22 cellular contexts compared by ENCODE assay signal in the genomic region with DNA sequence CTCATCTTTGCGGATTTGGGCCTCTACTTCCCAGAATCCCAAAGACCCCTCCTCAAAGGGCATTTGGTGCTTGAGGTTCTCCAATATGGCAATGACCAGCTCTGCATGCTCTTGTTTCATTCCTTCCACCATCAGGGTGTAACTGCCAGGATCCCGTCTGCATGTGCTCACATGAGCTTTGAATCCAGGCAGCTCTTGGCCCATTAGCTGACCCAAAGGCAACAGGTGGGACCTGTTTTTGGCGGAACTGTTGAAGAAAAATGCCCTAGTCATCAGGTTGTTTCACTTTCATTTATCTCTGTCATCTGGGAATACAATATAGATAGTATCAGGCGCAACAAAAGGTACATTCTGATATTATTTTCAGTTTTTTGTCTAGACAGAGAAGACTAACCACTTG.
DNase-seq lines count a peak whose midpoint lies in the region; ATAC-seq and TF ChIP-seq lines count a peak whose summit lies in the region.
"Had no signal": no experiment of that assay in that cellular context is flagged by ENCODE, and none has a peak within 500 bp of the region (broad histone marks: within the 10 kb centered on the region; RNA-seq: fewer than 3 reads in every experiment).

No MANE protein-coding gene starts in this region.

- H3K4me1 Mint-ChIP-seq in nephron: peaks cover 39% of the 10 kb centered on the region

- H3K9me2 ChIP-seq in MM.1S (replicated peaks; ENCODE audit: insufficient read depth, low read length): no peaks in the 10 kb centered on the region

- H3K27me3 ChIP-seq in Panc1 (ENCODE audit: control insufficient read depth, insufficient read depth, low read length) (no peaks in the 10 kb centered on the region), MM.1S (replicated peaks; ENCODE audit: insufficient read depth, low read length) (no peaks in the 10 kb centered on the region)

- no peak for ATAC-seq in Panc1
- ATAC-seq: CD8-positive, alpha-beta T cell had no signal

- H3K4me3 Mint-ChIP-seq in nephron: no peak overlapping the region
- H3K4me3 Mint-ChIP-seq: CD8-positive, alpha-beta T cell had no signal

- H3K4me3 ChIP-seq in Panc1 (ENCODE audit: low read depth in 2 of 2, low read length in 2 of 2) (no peak overlapping the region), MM.1S (ENCODE audit: low read length) (no peak overlapping the region)
- H3K4me3 ChIP-seq: PC-9 had no signal

- no peaks in the 10 kb centered on the region for H3F3A ChIP-seq in MM.1S (ENCODE audit: insufficient read depth, low read length)

- H3K79me2 ChIP-seq in MM.1S (ENCODE audit: low read length): no peaks in the 10 kb centered on the region

- intact Hi-C loops in Panc1 (cut with micrococcal nuclease; ENCODE audit: unreplicated experiment): no loop called here

- H3K9me3 Mint-ChIP-seq in nephron: peaks cover 20% of the 10 kb centered on the region

- H3K27ac ChIP-seq in Panc1 (ENCODE audit: low read length) (peak overlapping the region; percentile 59; the same call in 1 of the 2 replicates), MM.1S (ENCODE audit: low read length) (no peak overlapping the region)
- H3K27ac ChIP-seq: PC-9, RWPE1 had no signal

- no peak overlapping the region for H3K4me2 ChIP-seq in MM.1S (ENCODE audit: low read depth, low read length)
- H3K4me2 ChIP-seq: PC-9 had no signal

- POLR2A ChIA-PET in Panc1 (lab: Charles Lee): no interaction called here

- peak overlapping the region in 2 of 3 experiments; percentile 75 to 77 for H3K27ac Mint-ChIP-seq in nephron
- H3K27ac Mint-ChIP-seq: CD8-positive, alpha-beta T cell had no signal

- CTCF ChIA-PET in Panc1 (lab: Charles Lee): no interaction called here

- H3K36me3 Mint-ChIP-seq in nephron (ENCODE audit: low read depth): peaks cover 14% of the 10 kb centered on the region

- no peak overlapping the region for H3K9ac ChIP-seq in MM.1S (ENCODE audit: low read length)

- H3K9me3 ChIP-seq in Panc1 (ENCODE audit: control insufficient read depth, insufficient read depth, low read depth, low read length): peaks cover 11% of the 10 kb centered on the region; the same call in 1 of the 2 replicates
- H3K9me3 ChIP-seq in MM.1S (replicated peaks; ENCODE audit: insufficient read depth, low read length): no peaks in the 10 kb centered on the region

- BruUV-seq in Panc1 (replicated peaks; lab: Mats Ljungman, UMichigan): no TSS peak

- H3K4me1 ChIP-seq in Panc1 (ENCODE audit: control insufficient read depth, insufficient read depth, low read length) (peaks cover 28% of the 10 kb centered on the region), MM.1S (ENCODE audit: low read length) (no peaks in the 10 kb centered on the region)

- no peaks in the 10 kb centered on the region for H4K20me1 ChIP-seq in MM.1S (ENCODE audit: insufficient read depth, low read length)

- H2AFZ ChIP-seq in MM.1S (ENCODE audit: low read length): no peak overlapping the region
- H2AFZ ChIP-seq: PC-9 had no signal

- H3K27me3 Mint-ChIP-seq in nephron (ENCODE audit: low read depth): no peaks in the 10 kb centered on the region

- DNase-seq in Panc1 (ENCODE audit: low read depth, low spot score): no peak
- DNase-seq in islet precursor cell: peak; percentile 55
- DNase-seq in ureter (ENCODE audit: low spot score): peak; percentile 54
- DNase-seq in globus pallidus (ENCODE audit: low spot score): no peak
- no peak for DNase-seq in MM.1S
- no peak for DNase-seq in DMS153 (lab: John Stamatoyannopoulos, UW)
- DNase-seq: C1 segment of cervical spinal cord; CD8-positive, alpha-beta T cell; DMS 273 treated with DMSO at 0.1 percent for 48 hours; DMS79 treated with DMSO at 0.1 percent for 48 hours; GF-D8; NCI-H1092 treated with DMSO at 0.1 percent for 48 hours; NCI-H1436 treated with DMSO at 0.1 percent for 48 hours; NCI-H187 treated with DMSO at 0.1 percent for 48 hours; NCI-H2171 treated with DMSO at 0.1 percent for 48 hours; NCI-H524; NCI-H774; NK-92 treated with Interleukin-12 subunit alpha and Interleukin-12 subunit beta, amount 100 ng/mL, for 24 hours; PC-9; SHP77 had no signal

- H3K36me3 ChIP-seq in Panc1 (ENCODE audit: control insufficient read depth, insufficient read depth, low read length) (no peaks in the 10 kb centered on the region), MM.1S (replicated peaks; ENCODE audit: insufficient read depth, low read length) (no peaks in the 10 kb centered on the region)

- TF ChIP-seq CTCF in Panc1 (IDR thresholded peaks at IDR 0.05) (no peak), nephron (IDR thresholded peaks at IDR 0.05; ENCODE audit: unreplicated experiment in 3 of 3) (no peak), MM.1S (IDR thresholded peaks at IDR 0.05; ENCODE audit: low read length) (no peak)

- in situ Hi-C loops in Panc1 (cut with HindIII; ENCODE audit: low pct_unique_long_range_greater_than_20kb, low sequenced_read_pairs): no loop called here

Comparison
In these comparisons a context has a peak if more than half of its experiments do, and no peak if none do; other contexts are left out.
1. DNase-seq: peak in islet precursor cell (single experiment) and ureter (single experiment); none in Panc1 (single experiment), globus pallidus (single experiment), MM.1S (single experiment) and DMS153 (single experiment).